Comparison of ENCODE assay signal across 8 cellular contexts in the genomic region with DNA sequence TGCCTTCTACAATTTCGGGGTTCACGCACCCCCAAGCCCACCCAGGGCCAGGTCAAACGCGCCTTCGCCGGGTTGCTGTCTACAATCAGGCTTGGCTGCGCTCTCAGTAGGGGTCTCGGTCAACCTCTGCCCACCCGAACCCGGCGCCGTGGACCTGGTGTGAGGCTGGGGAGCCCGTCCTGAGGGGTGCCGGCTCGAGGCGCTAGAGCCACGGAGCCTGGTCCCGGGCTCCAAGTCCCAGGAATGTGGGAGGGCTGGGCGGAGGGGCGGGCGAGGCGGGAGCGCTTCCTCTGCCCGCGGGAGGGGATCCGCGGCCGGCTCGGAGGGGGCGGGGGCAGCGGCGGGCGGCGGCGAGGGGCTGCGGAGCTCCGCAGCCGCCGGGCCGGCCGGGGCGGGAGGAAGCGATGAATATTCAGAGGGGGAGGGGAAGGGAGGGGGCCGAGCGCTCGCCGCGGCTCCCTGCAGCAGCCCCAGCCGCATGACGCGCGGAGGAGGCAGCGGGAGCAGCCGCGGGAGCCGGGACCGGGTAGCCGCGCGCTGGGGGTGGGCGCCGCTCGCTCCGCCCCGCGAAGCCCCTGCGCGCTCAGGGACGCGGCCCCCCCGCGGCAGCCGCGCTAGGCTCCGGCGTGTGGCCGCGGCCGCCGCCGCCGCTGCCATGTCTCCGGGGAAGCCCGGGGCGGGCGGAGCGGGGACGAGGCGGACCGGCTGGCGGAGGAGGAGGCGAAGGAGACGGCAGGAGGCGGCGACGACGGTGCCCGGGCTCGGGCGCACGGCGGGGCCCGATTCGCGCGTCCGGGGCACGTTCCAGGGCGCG. TPM values are rescaled to one million over a fixed set of nuclear protein-coding genes. Genes with fewer than 3 reads are reported as not detected.
DNase-seq lines count a peak whose midpoint lies in the region; ATAC-seq, FAIRE-seq and TF ChIP-seq lines count a peak whose summit lies in the region.

PTPRJ (plus strand) TSS at position 467 of the 814 bp plus-strand sequence. CDS start 354 bp downstream, outside the sequence.

- WGBS in smooth muscle cell (ENCODE audit: low lambda C conversion rate) = 2% methylated on average over 45 of the region's 110 CpGs

- H3K79me2 ChIP-seq in smooth muscle cell (ENCODE audit: low read depth) = peaks cover 17% of the 10 kb centered on the region

- no peak within 1 kb of the TSS for H3K27ac ChIP-seq in WERI-Rb-1
- H3K27ac ChIP-seq in smooth muscle cell (ENCODE audit: low read depth) = no peak within 1 kb of the TSS

- no peaks in the 10 kb centered on the region for H4K20me1 ChIP-seq in smooth muscle cell (ENCODE audit: low read depth)

- H3K4me1 ChIP-seq in smooth muscle cell (ENCODE audit: low read depth) = peaks cover 16% of the 10 kb centered on the region

- H3K9ac ChIP-seq in smooth muscle cell (ENCODE audit: low read depth) = no peak within 1 kb of the TSS

- H3K9me3 ChIP-seq in WERI-Rb-1 (ENCODE audit: severe bottlenecking) = no peaks in the 10 kb centered on the region
- H3K9me3 ChIP-seq in smooth muscle cell (replicated peaks; ENCODE audit: low read depth) = no peaks in the 10 kb centered on the region

- peak within 1 kb of the TSS; percentile 77 for H2AFZ ChIP-seq in smooth muscle cell (ENCODE audit: low read depth)

- H3K4me3 ChIP-seq in Jurkat, Clone E6-1 (ENCODE audit: low read length) = peak within 1 kb of the TSS; percentile 34
- H3K4me3 ChIP-seq in WERI-Rb-1 (ENCODE audit: low read depth, low read length) = peak within 1 kb of the TSS; percentile 65
- peak within 1 kb of the TSS; percentile 55 for H3K4me3 ChIP-seq in bronchial epithelial cell (ENCODE audit: low read depth, low read length)
- peak within 1 kb of the TSS; percentile 79 for H3K4me3 ChIP-seq in smooth muscle cell

- DNase-seq in DMS114 treated with DMSO at 0.1 percent for 48 hours (lab: John Stamatoyannopoulos, UW; ENCODE audit: unreplicated experiment) (peak; percentile 11), WERI-Rb-1 (peak; percentile 36), bronchial epithelial cell (ENCODE audit: low read depth) (no peak), iris pigment epithelial cell (ENCODE audit: low read depth) (peak; percentile 57), smooth muscle cell (lab: John Stamatoyannopoulos, UW; ENCODE audit: unreplicated experiment) (peak; percentile 46), NCI-H1694 treated with DMSO at 0.1 percent for 48 hours (lab: John Stamatoyannopoulos, UW) (no peak)
- no peak for DNase-seq in Jurkat, Clone E6-1 (ENCODE audit: low read depth, low spot score)

- H3K36me3 ChIP-seq in WERI-Rb-1 (no peaks in the 10 kb centered on the region), bronchial epithelial cell (ENCODE audit: control insufficient read depth, insufficient read depth, low read length) (no peaks in the 10 kb centered on the region), smooth muscle cell (ENCODE audit: low read depth) (no peaks in the 10 kb centered on the region)

- peak within 1 kb of the TSS; percentile 100 for H3K4me2 ChIP-seq in smooth muscle cell

- H3K27me3 ChIP-seq in WERI-Rb-1 (ENCODE audit: insufficient read depth, low read depth, severe bottlenecking) (no peaks in the 10 kb centered on the region), bronchial epithelial cell (ENCODE audit: control insufficient read depth, insufficient read depth, low read length) (peaks cover 2% of the 10 kb centered on the region), smooth muscle cell (ENCODE audit: low read depth) (no peaks in the 10 kb centered on the region)

- H3F3A ChIP-seq in smooth muscle cell (ENCODE audit: low read depth) = peaks cover 15% of the 10 kb centered on the region

- FAIRE-seq in bronchial epithelial cell (lab: Jason Lieb, UNC) = no peak

- TF ChIP-seq CTCF in WERI-Rb-1 (IDR thresholded peaks at IDR 0.05; ENCODE audit: low read depth, low read length) (no peak), bronchial epithelial cell (IDR thresholded peaks at IDR 0.05; ENCODE audit: insufficient read depth, low read length, severe bottlenecking) (no peak), smooth muscle cell (IDR thresholded peaks at IDR 0.05; ENCODE audit: borderline replicate concordance, insufficient read depth, poor library complexity, severe bottlenecking) (no peak)

- peak; percentile 45 for ATAC-seq in GM21529 (IDR thresholded peaks at IDR 0.05; ENCODE audit: unreplicated experiment)

RNA-seq across cellular contexts. Expression of gene PTPRJ, which starts in this region (rescaled TPM):
- polyA plus RNA-seq in Jurkat, Clone E6-1 (2012; ENCODE audit: insufficient read depth, insufficient read length) = 2.6 TPM
- 1.6 and 2.2 TPM in 2 replicates for total RNA-seq in bronchial epithelial cell
- total RNA-seq in smooth muscle cell = 2.6 and 6.3 TPM in 2 replicates
- polyA plus RNA-seq in smooth muscle cell = 1.5 and 1.7 TPM in 2 replicates

Comparison
In these comparisons a context has a peak if more than half of its experiments do, and no peak if none do; other contexts are left out.
1. DNase-seq: peak in DMS114 treated with DMSO at 0.1 percent for 48 hours (single experiment), WERI-Rb-1 (single experiment), iris pigment epithelial cell (single experiment) and smooth muscle cell (single experiment); none in Jurkat, Clone E6-1 (single experiment), bronchial epithelial cell (single experiment) and NCI-H1694 treated with DMSO at 0.1 percent for 48 hours (single experiment).
2. Peak in every context shown above with its lines, with median percentiles within 50 percentile points of each other: H3K4me3 ChIP-seq.